In the genomic region with DNA sequence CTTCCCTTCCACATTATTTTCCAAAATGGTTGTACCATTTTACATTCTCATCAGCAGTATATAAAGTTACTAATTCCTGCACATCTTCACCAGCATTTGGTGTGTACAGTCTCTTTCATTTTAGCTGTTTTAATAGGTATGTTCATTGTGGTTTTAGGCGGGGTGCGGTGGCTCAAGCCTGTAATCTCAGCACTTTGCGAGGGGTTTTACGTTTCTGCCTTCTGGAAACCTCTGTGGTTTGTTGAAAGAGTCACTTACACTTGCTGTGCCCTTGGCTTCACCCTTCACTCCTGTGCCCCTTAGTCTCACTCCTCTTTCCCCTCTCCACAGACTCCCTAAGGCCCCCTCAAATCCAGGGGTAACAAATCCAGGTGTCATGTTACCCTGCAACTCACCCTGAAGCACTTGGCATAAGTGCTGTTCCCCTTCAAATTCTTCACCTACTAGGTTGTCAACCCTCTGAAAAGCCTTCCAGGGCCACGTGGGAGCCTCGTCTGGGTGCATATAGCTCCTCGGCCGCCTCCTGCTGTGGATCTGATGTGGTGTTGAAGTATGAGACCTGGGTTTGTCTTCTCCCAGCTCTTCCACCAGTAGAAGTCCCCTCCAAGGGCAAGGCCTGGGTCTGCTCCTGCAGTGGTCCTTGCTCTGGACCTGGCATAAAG, we compare ENCODE assay signal across 11 cellular contexts. TPM values are rescaled to one million over a fixed set of nuclear protein-coding genes. Genes with fewer than 3 reads are reported as not detected.
A peak's percentile ranks its signal among the peaks of the same experiment; 100 is the strongest.
DNase-seq lines count a peak whose midpoint lies in the region; ATAC-seq and TF ChIP-seq lines count a peak whose summit lies in the region.
"Had no signal": no experiment of that assay in that cellular context is flagged by ENCODE, and none has a peak within 500 bp of the region (broad histone marks: within the 10 kb centered on the region; RNA-seq: fewer than 3 reads in every experiment).

No MANE protein-coding gene starts in this region.

- H3K27me3 Mint-ChIP-seq in activated B cell treated with CpG ODN at 0.5 μM for 24 hours, result no peaks in the 10 kb centered on the region
- H3K27me3 Mint-ChIP-seq in natural killer cell treated with Interleukin-12 subunit alpha and Interleukin-12 subunit beta and Interleukin-15 and Interleukin-18, amount 100 ng/mL, for 72 hours, result no peaks in the 10 kb centered on the region

- H3K4me3 Mint-ChIP-seq in activated B cell treated with CpG ODN at 0.5 μM for 24 hours, result peak overlapping the region; percentile 25
- no peak overlapping the region for H3K4me3 Mint-ChIP-seq in natural killer cell treated with Interleukin-12 subunit alpha and Interleukin-12 subunit beta and Interleukin-15 and Interleukin-18, amount 100 ng/mL, for 72 hours

- H3K4me1 ChIP-seq in KMS-11 (ENCODE audit: low read depth, poor library complexity, severe bottlenecking), result peaks cover 40% of the 10 kb centered on the region
- H3K4me1 ChIP-seq: colonic mucosa, heart right ventricle, transverse colon had no signal

- H3K27ac Mint-ChIP-seq in activated B cell treated with CpG ODN at 0.5 μM for 24 hours, result peak overlapping the region; percentile 73
- peak overlapping the region; percentile 30 to 39 for H3K27ac Mint-ChIP-seq in natural killer cell treated with Interleukin-12 subunit alpha and Interleukin-12 subunit beta and Interleukin-15 and Interleukin-18, amount 100 ng/mL, for 72 hours

- H3K4me1 Mint-ChIP-seq in activated B cell treated with CpG ODN at 0.5 μM for 24 hours, result peaks cover 46% of the 10 kb centered on the region
- H3K4me1 Mint-ChIP-seq in natural killer cell treated with Interleukin-12 subunit alpha and Interleukin-12 subunit beta and Interleukin-15 and Interleukin-18, amount 100 ng/mL, for 72 hours (ENCODE audit: low read depth in 2 of 2), result peaks cover 12% of the 10 kb centered on the region in 2 donors

- intact Hi-C loops in activated B cell treated with CpG ODN at 0.5 μM for 24 hours (cut with micrococcal nuclease), result loop anchor here (2.0 kb wide), 1 partner anchor 19 kb away; no protein-coding TSS in a partner anchor

- DNase-seq in activated B cell treated with CpG ODN at 0.5 μM for 24 hours (no peak), COLO668 (lab: John Stamatoyannopoulos, UW; ENCODE audit: unreplicated experiment) (no peak), NCI-H1105 (lab: John Stamatoyannopoulos, UW) (no peak)
- DNase-seq in natural killer cell treated with Interleukin-12 subunit alpha and Interleukin-12 subunit beta and Interleukin-15 and Interleukin-18, amount 100 ng/mL, for 72 hours (ENCODE audit: low spot score), result no peak
- DNase-seq: colonic mucosa, heart right ventricle, NCI-H187, Right ventricle myocardium superior, transverse colon had no signal

- H3K36me3 ChIP-seq in KMS-11 (ENCODE audit: insufficient read depth), result no peaks in the 10 kb centered on the region
- H3K36me3 ChIP-seq: colonic mucosa had no signal

- H3K4me2 ChIP-seq in KMS-11, result peak overlapping the region; percentile 18

- CTCF ChIA-PET in activated B cell treated with CpG ODN at 0.5 μM for 24 hours (lab: Charles Lee), result interaction anchor here (1.4 to 1.8 kb wide), 3 partner anchors 11 to 91 kb away, joined by 3 to 4 read pairs (median 4); no protein-coding TSS in a partner anchor

- H4K20me1 ChIP-seq in KMS-11 (ENCODE audit: insufficient read depth), result no peaks in the 10 kb centered on the region

- no peaks in the 10 kb centered on the region for H3K27me3 ChIP-seq in KMS-11 (ENCODE audit: insufficient read depth, low read depth)
- H3K27me3 ChIP-seq: colonic mucosa, heart right ventricle, transverse colon had no signal

- ATAC-seq in activated B cell treated with CpG ODN at 0.5 μM for 24 hours (ENCODE audit: low read depth) (peak; percentile 63), GM21423 (IDR thresholded peaks at IDR 0.05; ENCODE audit: unreplicated experiment) (no peak)
- peak; percentile 63 to 84 for ATAC-seq in natural killer cell treated with Interleukin-12 subunit alpha and Interleukin-12 subunit beta and Interleukin-15 and Interleukin-18, amount 100 ng/mL, for 72 hours

- no peaks in the 10 kb centered on the region for H3K9me3 Mint-ChIP-seq in activated B cell treated with CpG ODN at 0.5 μM for 24 hours
- H3K9me3 Mint-ChIP-seq in natural killer cell treated with Interleukin-12 subunit alpha and Interleukin-12 subunit beta and Interleukin-15 and Interleukin-18, amount 100 ng/mL, for 72 hours, result no peaks in the 10 kb centered on the region

- no peak overlapping the region for H3K4me3 ChIP-seq in KMS-11 (IDR thresholded peaks at IDR 0.05; ENCODE audit: insufficient read depth, low read depth, low read length)
- H3K4me3 ChIP-seq: colonic mucosa, heart right ventricle, transverse colon had no signal

- H2AFZ ChIP-seq in KMS-11 (ENCODE audit: low read depth), result peak overlapping the region; percentile 32

- TF ChIP-seq CTCF in KMS-11 (conservative IDR thresholded peaks at IDR 0.05; ENCODE audit: low read depth, low read length) (no peak), activated B cell treated with CpG ODN at 0.5 μM for 24 hours (IDR thresholded peaks at IDR 0.05) (no peak)

- peak overlapping the region; percentile 79 for H3K27ac ChIP-seq in KMS-11
- H3K27ac ChIP-seq: colonic mucosa, heart right ventricle, transverse colon had no signal

- peaks cover 46% of the 10 kb centered on the region for H3K36me3 Mint-ChIP-seq in activated B cell treated with CpG ODN at 0.5 μM for 24 hours (ENCODE audit: low read depth)
- no peaks in the 10 kb centered on the region for H3K36me3 Mint-ChIP-seq in natural killer cell treated with Interleukin-12 subunit alpha and Interleukin-12 subunit beta and Interleukin-15 and Interleukin-18, amount 100 ng/mL, for 72 hours

- H3K9ac ChIP-seq in KMS-11, result peak overlapping the region; percentile 43; the same call in 1 of the 2 replicates

- 0 out of 2 replicates have a peak, but pooled peaks cover 4% of the 10 kb centered on the region for H3K79me2 ChIP-seq in KMS-11 (ENCODE audit: insufficient read depth, low read depth)

- POLR2A ChIA-PET in activated B cell treated with CpG ODN at 0.5 μM for 24 hours (lab: Charles Lee), result interaction anchor here (0.7 to 5.3 kb wide), 7 partner anchors 17 to 358 kb away, joined by 5 to 46 read pairs (median 8); partner anchors contain the start of genes ACO2, PHF5A and TOB2

RNA-seq across cellular contexts. Expression of gene TOB2, which starts 20.8 kb away (rescaled TPM):
- 53.7 and 60.3 TPM in 2 replicates for total RNA-seq in activated B cell treated with CpG ODN at 0.5 μM for 24 hours
- total RNA-seq in natural killer cell treated with Interleukin-12 subunit alpha and Interleukin-12 subunit beta and Interleukin-15 and Interleukin-18, amount 100 ng/mL, for 72 hours, result 10 to 100 TPM; 31.7 to 45.4 TPM

RNA-seq across cellular contexts. Expression of gene PHF5A, which starts 42.7 kb away (rescaled TPM):
- total RNA-seq in activated B cell treated with CpG ODN at 0.5 μM for 24 hours, result 47.4 and 54.0 TPM in 2 replicates
- 10 to 100 TPM; 58.7 to 83.8 TPM for total RNA-seq in natural killer cell treated with Interleukin-12 subunit alpha and Interleukin-12 subunit beta and Interleukin-15 and Interleukin-18, amount 100 ng/mL, for 72 hours

RNA-seq across cellular contexts. Expression of gene ACO2, which starts 43.1 kb away (rescaled TPM):
- total RNA-seq in activated B cell treated with CpG ODN at 0.5 μM for 24 hours, result 152 and 153 TPM in 2 replicates
- total RNA-seq in natural killer cell treated with Interleukin-12 subunit alpha and Interleukin-12 subunit beta and Interleukin-15 and Interleukin-18, amount 100 ng/mL, for 72 hours, result 100 to 1,000 TPM; 109 to 113 TPM

RNA-seq across cellular contexts. Expression of gene TEF, which starts 44.1 kb away (rescaled TPM):
- 5.1 and 5.2 TPM in 2 replicates for total RNA-seq in activated B cell treated with CpG ODN at 0.5 μM for 24 hours
- total RNA-seq in natural killer cell treated with Interleukin-12 subunit alpha and Interleukin-12 subunit beta and Interleukin-15 and Interleukin-18, amount 100 ng/mL, for 72 hours, result 1 to 10 TPM; 3.8 to 4.3 TPM
